In genomic region chr15:67025719-67026118, GRCh38 we compare ENCODE assay signal across 8 cellular contexts. TPM values are rescaled to one million over a fixed set of nuclear protein-coding genes. Genes with fewer than 3 reads are reported as not detected.
DNase-seq lines count a peak whose midpoint lies in the region; ATAC-seq and TF ChIP-seq lines count a peak whose summit lies in the region.

No MANE protein-coding gene starts in this region.

- peak overlapping the region; percentile 22 for H2AFZ ChIP-seq in parathyroid adenoma

- H3K9ac ChIP-seq in parathyroid adenoma = no peak overlapping the region

- POLR2A ChIA-PET in CD8-positive, alpha-beta memory T cell (lab: Charles Lee) = interaction anchor here (0.7 kb wide), 1 partner anchor 12 kb away, joined by 3 read pairs; no protein-coding TSS in a partner anchor

- TF ChIP-seq POLR2A in esophagus muscularis mucosa (IDR thresholded peaks at IDR 0.05; ENCODE audit: low read depth) = no peak

- H3K79me2 ChIP-seq in parathyroid adenoma = no peaks in the 10 kb centered on the region

- H3K36me3 Mint-ChIP-seq in CD8-positive, alpha-beta memory T cell = no peaks in the 10 kb centered on the region

- no peak overlapping the region for H3K4me3 ChIP-seq in CD8-positive, alpha-beta memory T cell (ENCODE audit: low read length)
- H3K4me3 ChIP-seq in esophagus muscularis mucosa = no peak overlapping the region
- no peak overlapping the region for H3K4me3 ChIP-seq in parathyroid adenoma (ENCODE audit: low read depth, low read length)

- H3K27me3 ChIP-seq in CD8-positive, alpha-beta memory T cell (ENCODE audit: insufficient read depth, low read length, poor library complexity, severe bottlenecking) = no peaks in the 10 kb centered on the region
- no peaks in the 10 kb centered on the region for H3K27me3 ChIP-seq in esophagus muscularis mucosa
- no peaks in the 10 kb centered on the region for H3K27me3 ChIP-seq in parathyroid adenoma (ENCODE audit: control insufficient read depth, insufficient read depth, low read length)

- no peaks in the 10 kb centered on the region for H3K36me3 ChIP-seq in CD8-positive, alpha-beta memory T cell (ENCODE audit: insufficient read depth, low read length)
- H3K36me3 ChIP-seq in esophagus muscularis mucosa = no peaks in the 10 kb centered on the region
- no peaks in the 10 kb centered on the region for H3K36me3 ChIP-seq in parathyroid adenoma (ENCODE audit: control insufficient read depth, insufficient read depth, low read length)

- H3K9me3 Mint-ChIP-seq in CD8-positive, alpha-beta memory T cell = no peaks in the 10 kb centered on the region

- H3K27ac Mint-ChIP-seq in CD8-positive, alpha-beta memory T cell = peak overlapping the region in 2 of 8 donors; percentile 25 to 37

- 17% methylated on average over 5 of the region's 5 CpGs for WGBS in esophagus muscularis mucosa

- no peaks in the 10 kb centered on the region for H3K9me3 ChIP-seq in CD8-positive, alpha-beta memory T cell (ENCODE audit: low read length)
- H3K9me3 ChIP-seq in esophagus muscularis mucosa (no peaks in the 10 kb centered on the region), parathyroid adenoma (ENCODE audit: control insufficient read depth, low read length) (no peaks in the 10 kb centered on the region)

- no peak overlapping the region for H3K4me3 Mint-ChIP-seq in CD8-positive, alpha-beta memory T cell

- peak overlapping the region; percentile 43 for H3K27ac ChIP-seq in CD8-positive, alpha-beta memory T cell (ENCODE audit: low read depth, low read length)
- H3K27ac ChIP-seq in esophagus muscularis mucosa (replicated peaks in 1 of 4) (peak overlapping the region; percentile 62 to 74 (median 68)), parathyroid adenoma (peak overlapping the region; percentile 32)

- TF ChIP-seq CTCF in esophagus muscularis mucosa (IDR thresholded peaks at IDR 0.05) = no peak
- no peak for TF ChIP-seq CTCF in parathyroid adenoma (IDR thresholded peaks at IDR 0.05)

- no peaks in the 10 kb centered on the region for H3K4me1 ChIP-seq in CD8-positive, alpha-beta memory T cell (ENCODE audit: insufficient read depth, low read length)
- H3K4me1 ChIP-seq in esophagus muscularis mucosa = peaks cover 36 to 47% (median 43%) of the 10 kb centered on the region in 4 donors
- H3K4me1 ChIP-seq in parathyroid adenoma = peaks cover 3% of the 10 kb centered on the region

- CTCF ChIA-PET in CD8-positive, alpha-beta memory T cell (lab: Charles Lee) = interaction anchor here (0.9 kb wide), 1 partner anchor 43 kb away, joined by 3 read pairs; no protein-coding TSS in a partner anchor

- peaks cover 3 to 6% of the 10 kb centered on the region in 2 donors for H3K27me3 Mint-ChIP-seq in CD8-positive, alpha-beta memory T cell

- intact Hi-C loops in esophagus muscularis mucosa (cut with DNase I) = no loop called here

- H3K4me2 ChIP-seq in parathyroid adenoma (ENCODE audit: low read length) = no peak overlapping the region

- no peak for TF ChIP-seq EP300 in esophagus muscularis mucosa (IDR thresholded peaks at IDR 0.05)

- no peak for DNase-seq in CD8-positive, alpha-beta memory T cell
- DNase-seq in OCI-M1 (lab: John Stamatoyannopoulos, UW) (peak; percentile 75), esophagus muscularis mucosa (ENCODE audit: extremely low spot score) (no peak), NCI-H146 (lab: John Stamatoyannopoulos, UW) (no peak)
- DNase-seq in activated CD8-positive, alpha-beta memory T cell treated with anti-CD3 and anti-CD28 coated beads, Interleukin-2, amount 50 U/mL, for 4 hours = no peak

- ATAC-seq in GM19035 (IDR thresholded peaks at IDR 0.05; ENCODE audit: unreplicated experiment) (no peak), HG02678 (IDR thresholded peaks at IDR 0.05; ENCODE audit: unreplicated experiment) (no peak)

- peaks cover 0 to 6% (median 0%) of the 10 kb centered on the region in 3 donors for H3K4me1 Mint-ChIP-seq in CD8-positive, alpha-beta memory T cell

RNA-seq across cellular contexts. Expression of gene SMAD3, which starts 39.7 kb away (rescaled TPM):
- 10 to 100 TPM; 30.2 to 34.2 TPM for total RNA-seq in CD8-positive, alpha-beta memory T cell
- polyA plus RNA-seq in CD8-positive, alpha-beta memory T cell = 31.7 TPM
- total RNA-seq in esophagus muscularis mucosa = 10 to 100 TPM; 21.2 to 32.3 (median 24.2) TPM
